10 cellular contexts compared by ENCODE assay signal in genomic region chr11:66264893-66265292, GRCh38. TPM values are rescaled to one million over a fixed set of nuclear protein-coding genes. Genes with fewer than 3 reads are reported as not detected.
DNase-seq lines count a peak whose midpoint lies in the region; ATAC-seq and TF ChIP-seq lines count a peak whose summit lies in the region.
"Had no signal": no experiment of that assay in that cellular context is flagged by ENCODE, and none has a peak within 500 bp of the region (broad histone marks: within the 10 kb centered on the region; RNA-seq: fewer than 3 reads in every experiment).

No MANE protein-coding gene starts in this region.

- H3K4me1 ChIP-seq in osteoblast (ENCODE audit: insufficient read depth, low read length) (peaks cover 21% of the 10 kb centered on the region), aorta (ENCODE audit: control insufficient read depth in 1 of 2, insufficient read depth in 2 of 2, low read length in 2 of 2) (peaks cover 0 to 2% of the 10 kb centered on the region in 2 donors), body of pancreas (peaks cover 21% of the 10 kb centered on the region)

- WGBS in aorta, 2 donors, result 63 to 66% methylated on average over 12 of the region's 12 CpGs
- 74 to 77% methylated on average over 12 of the region's 12 CpGs for WGBS in body of pancreas, 2 donors

- H3K9me3 ChIP-seq in osteoblast (ENCODE audit: low read depth, low read length) (no peaks in the 10 kb centered on the region), aorta (ENCODE audit: control insufficient read depth, low read length) (no peaks in the 10 kb centered on the region), body of pancreas (no peaks in the 10 kb centered on the region)

- peaks cover 18% of the 10 kb centered on the region for H3K79me2 ChIP-seq in osteoblast (ENCODE audit: insufficient read depth, low read length)

- H3K27ac ChIP-seq in osteoblast (ENCODE audit: low read depth, low read length) (no peak overlapping the region), aorta (ENCODE audit: low read depth in 1 of 2, low read length in 2 of 2) (no peak overlapping the region), body of pancreas (no peak overlapping the region)

- H3K4me2 ChIP-seq in osteoblast (ENCODE audit: insufficient read depth, low read length), result no peak overlapping the region

- TF ChIP-seq CTCF in osteoblast (IDR thresholded peaks at IDR 0.05; ENCODE audit: extremely low read depth, low read depth, low read length) (peak; percentile 36), body of pancreas (IDR thresholded peaks at IDR 0.05) (peak in 3 of 7 experiments; percentile 7 to 11 (median 7))

- H3K4me3 ChIP-seq in osteoblast (ENCODE audit: insufficient read depth, low read length) (no peak overlapping the region), aorta (ENCODE audit: low read length in 2 of 2) (no peak overlapping the region), body of pancreas (no peak overlapping the region)
- H3K4me3 ChIP-seq: dorsolateral prefrontal cortex had no signal

- TF ChIP-seq EP300 in Ishikawa (IDR thresholded peaks at IDR 0.05; ENCODE audit: borderline replicate concordance), result no peak

- ATAC-seq in aorta (ENCODE audit: low FRiP score), result no peak
- no peak for ATAC-seq in left ventricle myocardium superior
- ATAC-seq in HG02970 (IDR thresholded peaks at IDR 0.05; ENCODE audit: low FRiP score, unreplicated experiment), result no peak
- no peak for ATAC-seq in body of pancreas

- peak; percentile 83 for DNase-seq in ELF-1 (ENCODE audit: low read depth, low spot score)
- peak; percentile 43 for DNase-seq in activated naive CD4-positive, alpha-beta T cell treated with anti-CD3 and anti-CD28 coated beads, Interleukin-2, amount 50 U/mL, for 16 hours
- no peak for DNase-seq in osteoblast (ENCODE audit: insufficient read length, low spot score, missing footprints)
- DNase-seq in aorta, result no peak
- no peak for DNase-seq in left ventricle myocardium superior
- DNase-seq in body of pancreas, result no peak
- DNase-seq: dorsolateral prefrontal cortex, T1000 had no signal

- H2AFZ ChIP-seq in osteoblast (ENCODE audit: low read length), result no peak overlapping the region

- no peaks in the 10 kb centered on the region for H3K27me3 ChIP-seq in osteoblast (ENCODE audit: insufficient read depth, low read length)
- no peaks in the 10 kb centered on the region for H3K27me3 ChIP-seq in aorta (ENCODE audit: control insufficient read depth in 1 of 2, insufficient read depth in 2 of 2, low read length in 1 of 2)
- H3K27me3 ChIP-seq in body of pancreas, result no peaks in the 10 kb centered on the region
- H3K27me3 ChIP-seq: dorsolateral prefrontal cortex had no signal

- TF ChIP-seq POLR2A in body of pancreas (IDR thresholded peaks at IDR 0.05), result no peak

- peaks cover 18% of the 10 kb centered on the region for H4K20me1 ChIP-seq in osteoblast (ENCODE audit: insufficient read depth, low read length)

- H3K36me3 ChIP-seq in osteoblast (ENCODE audit: insufficient read depth, low read length) (peaks cover 36% of the 10 kb centered on the region), aorta (ENCODE audit: control insufficient read depth in 1 of 2, insufficient read depth in 2 of 2, low read length in 1 of 2) (peaks cover 0 to 3% of the 10 kb centered on the region in 2 donors), body of pancreas (replicated peaks in 1 of 2; ENCODE audit: insufficient read depth in 1 of 2, low read depth in 2 of 2) (peaks cover 0 to 7% of the 10 kb centered on the region in 2 donors)

- TF ChIP-seq RAD21 in Ishikawa (IDR thresholded peaks at IDR 0.05; ENCODE audit: low read depth), result 0 out of 2 replicates have a peak, but pooled peaks have one; percentile 7

- intact Hi-C loops in aorta (cut with DNase I) (loop anchor here in 1 of 2 donors (10.0 kb wide), 1 partner anchor 190 kb away; the partner anchor contains the start of gene PACS1), left ventricle myocardium superior (cut with micrococcal nuclease) (no loop called here), body of pancreas (cut with DNase I) (loop anchor here (5.0 kb wide), 1 partner anchor 43 kb away; no protein-coding TSS in a partner anchor)

TF ChIP-seq in Ishikawa, 13 proteins besides CTCF, POLR2A, EP300 and RAD21:
- TF ChIP-seq USF1 (IDR thresholded peaks at IDR 0.05) (no peak), TEAD4 (IDR thresholded peaks at IDR 0.05) (no peak), TCF12 (IDR thresholded peaks at IDR 0.05; ENCODE audit: low read depth) (no peak), MAX (IDR thresholded peaks at IDR 0.05) (no peak), CREB1 (IDR thresholded peaks at IDR 0.05; ENCODE audit: low read depth) (no peak), YY1 (IDR thresholded peaks at IDR 0.05; ENCODE audit: low read depth) (no peak), ZBTB7A (IDR thresholded peaks at IDR 0.05; ENCODE audit: low read depth) (no peak)

RNA-seq across cellular contexts. Expression of gene RAB1B, which starts 3.5 kb away (rescaled TPM):
- 75.3 and 75.4 TPM in 2 replicates for total RNA-seq in osteoblast
- total RNA-seq in aorta, result 100 to 1,000 TPM; 102 to 111 TPM
- polyA plus RNA-seq in aorta, result 100 to 1,000 TPM; 125 to 130 TPM
- 123 TPM for total RNA-seq in left ventricle myocardium superior
- 10 to 100 TPM; 67.7 to 74.5 TPM for total RNA-seq in body of pancreas

RNA-seq across cellular contexts. Expression of gene KLC2, which starts 7.4 kb away (rescaled TPM):
- total RNA-seq in osteoblast (21.7 and 33.9 TPM in 2 replicates), aorta (10 to 100 TPM; 32.4 to 34.3 TPM), left ventricle myocardium superior (34.9 TPM), body of pancreas (10 to 100 TPM; 13.5 to 16.5 TPM)
- polyA plus RNA-seq in aorta, result 10 to 100 TPM; 14.8 to 27.0 TPM

RNA-seq across cellular contexts. Expression of gene CNIH2, which starts 13.1 kb away (rescaled TPM):
- total RNA-seq in osteoblast, result under 0.01 TPM in 1 of 2 replicates, not detected in the other
- total RNA-seq in aorta, result 1 to 10 TPM in 1 of 2 donors, under 1 TPM in 1; 0.75 to 1.1 TPM
- polyA plus RNA-seq in aorta, result under 1 TPM in 1 of 2 donors, not detected in 1; 0.18 TPM
- total RNA-seq in left ventricle myocardium superior, result not detected
- 1 to 10 TPM; 3.6 to 4.6 TPM for total RNA-seq in body of pancreas

RNA-seq across cellular contexts. Expression of gene YIF1A, which starts 24.1 kb away (rescaled TPM):
- total RNA-seq in osteoblast (165 and 182 TPM in 2 replicates), aorta (10 to 100 TPM; 73.2 to 75.5 TPM), left ventricle myocardium superior (41.1 TPM), body of pancreas (10 to 100 TPM; 63.6 to 91.6 TPM)
- 100 to 1,000 TPM in 1 of 2 donors, 10 to 100 TPM in 1; 76.0 to 109 TPM for polyA plus RNA-seq in aorta

RNA-seq across cellular contexts. Expression of gene TMEM151A, which starts 26.8 kb away (rescaled TPM):
- 0.29 and 0.36 TPM in 2 replicates for total RNA-seq in osteoblast
- total RNA-seq in aorta, result under 1 TPM in 1 of 2 donors, not detected in 1; 0.13 TPM
- polyA plus RNA-seq in aorta, result not detected
- 0.25 TPM for total RNA-seq in left ventricle myocardium superior
- 1 to 10 TPM; 1.6 to 2.1 TPM for total RNA-seq in body of pancreas

Comparison
In these comparisons a context has a peak if more than half of its experiments do, and no peak if none do; other contexts are left out.
1. DNase-seq: peak in ELF-1 (single experiment) and activated naive CD4-positive, alpha-beta T cell treated with anti-CD3 and anti-CD28 coated beads, Interleukin-2, amount 50 U/mL, for 16 hours (single experiment); none in osteoblast (single experiment), aorta (0 of 2), left ventricle myocardium superior (single experiment) and body of pancreas (0 of 4).